ENCODE assay signal across 8 cellular contexts in genomic region chrX:155086202-155086840, GRCh38. TPM values are rescaled to one million over a fixed set of nuclear protein-coding genes. Genes with fewer than 3 reads are reported as not detected.
DNase-seq lines count a peak whose midpoint lies in the region; TF ChIP-seq lines count a peak whose summit lies in the region.

No MANE protein-coding gene starts in this region.

- TF ChIP-seq CTCF in AG04450 (IDR thresholded peaks at IDR 0.05; ENCODE audit: low read depth, low read length) = peak; percentile 47
- TF ChIP-seq CTCF in WERI-Rb-1 (IDR thresholded peaks at IDR 0.05; ENCODE audit: low read depth, low read length) = peak; percentile 84
- TF ChIP-seq CTCF in endodermal cell (conservative IDR thresholded peaks at IDR 0.05) = peak; percentile 75
- peak; percentile 11 for TF ChIP-seq CTCF in neutrophil (IDR thresholded peaks at IDR 0.05)

- H3K9me3 ChIP-seq in AG04450 (ENCODE audit: control insufficient read depth, insufficient read depth, low read length) (no peaks in the 10 kb centered on the region; the same call in 1 of the 2 replicates), GM23248 (ENCODE audit: low read depth) (no peaks in the 10 kb centered on the region), WERI-Rb-1 (ENCODE audit: severe bottlenecking) (no peaks in the 10 kb centered on the region), endodermal cell (ENCODE audit: control insufficient read depth, low read length) (no peaks in the 10 kb centered on the region), neutrophil (no peaks in the 10 kb centered on the region)

- H3K4me1 ChIP-seq in GM23248 (ENCODE audit: insufficient read depth) = no peaks in the 10 kb centered on the region
- no peaks in the 10 kb centered on the region for H3K4me1 ChIP-seq in endodermal cell (ENCODE audit: control insufficient read depth, insufficient read depth, low read length)
- H3K4me1 ChIP-seq in neutrophil (ENCODE audit: control insufficient read depth in 1 of 2, insufficient read depth in 1 of 2, low read depth in 1 of 2, low read length in 1 of 2) = peaks cover 9 to 15% of the 10 kb centered on the region in 2 experiments

- H3K27ac ChIP-seq in AG04450 (ENCODE audit: low read depth, low read length) = no peak overlapping the region
- H3K27ac ChIP-seq in GM23248 = no peak overlapping the region
- no peak overlapping the region for H3K27ac ChIP-seq in WERI-Rb-1
- H3K27ac ChIP-seq in endodermal cell (ENCODE audit: low read depth, low read length) = no peak overlapping the region
- peak overlapping the region; percentile 68 for H3K27ac ChIP-seq in neutrophil

- H4K20me1 ChIP-seq in GM23248 (ENCODE audit: insufficient read depth) = no peaks in the 10 kb centered on the region

- no peaks in the 10 kb centered on the region for H3K79me2 ChIP-seq in GM23248 (ENCODE audit: insufficient read depth)

- no peaks in the 10 kb centered on the region for H3K4me1 Mint-ChIP-seq in endodermal cell

- H3K9me3 Mint-ChIP-seq in endodermal cell = peaks cover 58% of the 10 kb centered on the region

- H3K4me3 ChIP-seq in AG04450 (ENCODE audit: low read depth, low read length) = no peak overlapping the region
- no peak overlapping the region for H3K4me3 ChIP-seq in GM23248
- no peak overlapping the region for H3K4me3 ChIP-seq in WERI-Rb-1 (ENCODE audit: low read depth, low read length)
- no peak overlapping the region for H3K4me3 ChIP-seq in endodermal cell (ENCODE audit: low read length)
- no peak overlapping the region for H3K4me3 ChIP-seq in neutrophil (ENCODE audit: low read depth in 1 of 2, low read length in 1 of 2)

- POLR2A ChIA-PET in AG04450 (lab: Yijun Ruan, JAX) = interaction anchor here (0.7 kb wide), 1 partner anchor 131 kb away, joined by 4 read pairs; no protein-coding TSS in a partner anchor

- H3K27me3 Mint-ChIP-seq in endodermal cell (ENCODE audit: insufficient read depth) = no peaks in the 10 kb centered on the region

- H3K36me3 ChIP-seq in GM23248 (ENCODE audit: low read depth) (no peaks in the 10 kb centered on the region), WERI-Rb-1 (peaks cover 26% of the 10 kb centered on the region), endodermal cell (ENCODE audit: control insufficient read depth, insufficient read depth, low read length) (peaks cover 23% of the 10 kb centered on the region), neutrophil (peaks cover 17% of the 10 kb centered on the region)

- CTCF ChIA-PET in AG04450 (lab: Charles Lee) = interaction anchor here (0.6 to 1.6 kb wide), 10 partner anchors 9 to 168 kb away, joined by 3 to 8 read pairs (median 4); partner anchors contain the start of gene BRCC3

- no peak overlapping the region for H3K4me2 ChIP-seq in GM23248 (ENCODE audit: unreplicated experiment)

- in situ Hi-C loops in GM23248 (cut with MboI) = no loop called here

- no peak overlapping the region for H2AFZ ChIP-seq in GM23248

- no peaks in the 10 kb centered on the region for H3K9me2 ChIP-seq in GM23248 (ENCODE audit: insufficient read depth)

- H3F3A ChIP-seq in GM23248 (ENCODE audit: insufficient read depth) = no peaks in the 10 kb centered on the region

- no peak overlapping the region for H3K27ac Mint-ChIP-seq in endodermal cell

- H3K4me3 Mint-ChIP-seq in endodermal cell = no peak overlapping the region

- WGBS in GM23248 (ENCODE audit: low coverage in 1 of 2, low lambda C conversion rate in 2 of 2, missing lambda C conversion rate in 2 of 2), 2 experiments = 58 to 77% methylated on average over 8 to 24 of the region's 24 CpGs
- WGBS in endodermal cell (ENCODE audit: insufficient coverage in 1 of 2, insufficient read length in 1 of 2), 2 experiments = 88 to 100% methylated on average over 1 to 21 of the region's 24 CpGs

- H3K27me3 ChIP-seq in AG04450 (ENCODE audit: control insufficient read depth, insufficient read depth, low read length) (no peaks in the 10 kb centered on the region), GM23248 (replicated peaks; ENCODE audit: insufficient read depth) (no peaks in the 10 kb centered on the region), WERI-Rb-1 (ENCODE audit: insufficient read depth, low read depth, severe bottlenecking) (no peaks in the 10 kb centered on the region), endodermal cell (ENCODE audit: control insufficient read depth, insufficient read depth, low read length, poor library complexity, severe bottlenecking) (no peaks in the 10 kb centered on the region), neutrophil (no peaks in the 10 kb centered on the region)

- H3K36me3 Mint-ChIP-seq in endodermal cell (ENCODE audit: low read depth) = peaks cover 44% of the 10 kb centered on the region

- H3K9ac ChIP-seq in GM23248 (no peak overlapping the region), endodermal cell (ENCODE audit: extremely low read depth, low read length, poor library complexity, severe bottlenecking) (no peak overlapping the region)

- DNase-seq in AG04450 (ENCODE audit: low read depth, low spot score) = no peak
- peak; percentile 33 for DNase-seq in GM23248
- DNase-seq in WERI-Rb-1 = peak; percentile 67
- peak; percentile 85 for DNase-seq in endodermal cell
- no peak for DNase-seq in pons (ENCODE audit: low spot score)
- DNase-seq in cerebellar cortex (ENCODE audit: low spot score) = no peak
- no peak for DNase-seq in NCI-H524 treated with DMSO at 0.1 percent for 48 hours (lab: John Stamatoyannopoulos, UW)

RNA-seq across cellular contexts. Expression of gene BRCC3, which starts 15.0 kb away (rescaled TPM):
- polyA plus RNA-seq in AG04450 (2011; rRNA removed) (18.7 and 23.0 TPM in 2 replicates), GM23248 (2016; fragmentation: Nextera tagmentation; extraction: Ambion mirVana) (27.1 and 27.7 TPM in 2 replicates)
- polyA minus RNA-seq in AG04450 (2011; rRNA and poly(A)+ RNA removed) = 19.6 and 20.1 TPM in 2 replicates
- 8.1 and 10.4 TPM in 2 replicates for total RNA-seq in GM23248 (2014; rRNA removed; shearing (Covaris generic))
- 10 to 100 TPM; 21.9 to 22.8 TPM for total RNA-seq in endodermal cell
- 14.9 TPM for polyA plus RNA-seq in endodermal cell (2013, experiment 1 of 2)
- polyA plus RNA-seq in endodermal cell (2013, experiment 2 of 2) = 14.2 TPM

RNA-seq across cellular contexts. Expression of gene CMC4, which starts 15.4 kb away (rescaled TPM):
- polyA plus RNA-seq in AG04450 (2011; rRNA removed) (9.9 and 10.1 TPM in 2 replicates), GM23248 (2016; fragmentation: Nextera tagmentation; extraction: Ambion mirVana) (20.1 and 20.2 TPM in 2 replicates)
- 1.2 and 2.0 TPM in 2 replicates for polyA minus RNA-seq in AG04450 (2011; rRNA and poly(A)+ RNA removed)
- total RNA-seq in GM23248 (2014; rRNA removed; shearing (Covaris generic)) = 11.8 and 19.7 TPM in 2 replicates
- total RNA-seq in endodermal cell = 1 to 10 TPM; 5.2 to 8.3 TPM
- polyA plus RNA-seq in endodermal cell (2013, experiment 1 of 2) = 9.8 TPM
- polyA plus RNA-seq in endodermal cell (2013, experiment 2 of 2) = 7.1 TPM

RNA-seq across cellular contexts. Expression of gene MTCP1, which starts 15.4 kb away (rescaled TPM):
- polyA plus RNA-seq in AG04450 (2011; rRNA removed) (10.5 and 17.4 TPM in 2 replicates), GM23248 (2016; fragmentation: Nextera tagmentation; extraction: Ambion mirVana) (23.5 and 25.8 TPM in 2 replicates)
- polyA minus RNA-seq in AG04450 (2011; rRNA and poly(A)+ RNA removed) = 1.9 and 3.2 TPM in 2 replicates
- 1.8 and 6.3 TPM in 2 replicates for total RNA-seq in GM23248 (2014; rRNA removed; shearing (Covaris generic))
- 10 to 100 TPM; 12.6 to 17.4 TPM for total RNA-seq in endodermal cell
- 10.6 TPM for polyA plus RNA-seq in endodermal cell (2013, experiment 1 of 2)
- polyA plus RNA-seq in endodermal cell (2013, experiment 2 of 2) = 14.0 TPM

RNA-seq across cellular contexts. Expression of gene FUNDC2, which starts 59.7 kb away (rescaled TPM):
- polyA plus RNA-seq in AG04450 (2011; rRNA removed) (83.9 and 93.0 TPM in 2 replicates), GM23248 (2016; fragmentation: Nextera tagmentation; extraction: Ambion mirVana) (84.9 and 86.9 TPM in 2 replicates)
- 16.6 and 18.2 TPM in 2 replicates for polyA minus RNA-seq in AG04450 (2011; rRNA and poly(A)+ RNA removed)
- 35.2 and 41.0 TPM in 2 replicates for total RNA-seq in GM23248 (2014; rRNA removed; shearing (Covaris generic))
- total RNA-seq in endodermal cell = 10 to 100 TPM; 68.3 to 71.4 TPM
- 105 TPM for polyA plus RNA-seq in endodermal cell (2013, experiment 1 of 2)
- polyA plus RNA-seq in endodermal cell (2013, experiment 2 of 2) = 98.9 TPM

Comparison
In these comparisons a context has a peak if more than half of its experiments do, and no peak if none do; other contexts are left out.
1. DNase-seq: peak in GM23248 (single experiment), WERI-Rb-1 (single experiment) and endodermal cell (single experiment); none in AG04450 (single experiment), pons (single experiment), cerebellar cortex (single experiment) and NCI-H524 treated with DMSO at 0.1 percent for 48 hours (single experiment).
2. CTCF ChIP-seq: peak in every context shown above with its lines; median percentile 84 in WERI-Rb-1; 75 in endodermal cell; 47 in AG04450; 11 in neutrophil.